ENCODE assay signal across 28 cellular contexts in the genomic region with DNA sequence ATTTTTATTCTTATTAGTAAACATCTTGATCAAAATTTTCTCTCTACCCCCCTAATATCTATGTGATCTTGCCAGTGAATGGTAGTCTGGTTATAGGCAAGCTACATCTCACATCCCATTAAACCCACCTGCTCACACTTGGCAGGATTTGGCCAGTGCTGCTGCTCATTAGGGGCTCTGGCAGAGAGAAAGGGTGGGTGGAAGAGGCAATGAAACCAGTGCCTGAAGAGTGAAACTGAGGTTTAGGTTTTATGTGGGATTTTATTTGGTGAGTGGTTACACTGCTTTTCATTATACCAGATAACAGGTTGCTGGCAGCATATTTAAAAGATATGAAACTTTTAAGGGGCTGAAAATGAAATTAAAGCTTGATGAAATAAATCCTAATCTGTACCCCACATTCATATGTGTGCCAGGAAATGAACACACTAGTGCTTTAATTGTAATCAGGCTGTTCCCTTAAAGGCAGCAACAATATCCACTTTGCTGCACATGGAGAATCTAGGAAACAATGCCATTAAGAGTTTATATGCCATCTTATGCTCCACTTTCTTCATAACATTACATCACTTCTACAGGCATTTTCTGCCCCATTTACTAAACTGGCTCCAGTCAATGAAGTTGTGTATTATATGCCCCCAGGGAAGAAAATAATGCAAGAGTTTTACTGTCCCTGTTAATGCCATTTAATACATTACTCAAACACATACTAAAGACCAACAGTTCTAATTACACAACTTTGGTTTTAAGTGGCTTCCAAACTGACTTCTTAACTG.
A peak's percentile ranks its signal among the peaks of the same experiment; 100 is the strongest.
DNase-seq lines count a peak whose midpoint lies in the region; TF ChIP-seq lines count a peak whose summit lies in the region.
"Had no signal": no experiment of that assay in that cellular context is flagged by ENCODE, and none has a peak within 500 bp of the region (broad histone marks: within the 10 kb centered on the region; RNA-seq: fewer than 3 reads in every experiment).

No MANE protein-coding gene starts in this region.

- H3K27ac ChIP-seq in 22Rv1 (peak overlapping the region; percentile 22; the same call in 1 of the 2 replicates), HEK293 (ENCODE audit: extremely low read depth, low read depth, low read length) (0 out of 2 replicates have a peak overlapping the region, but pooled peaks have one; percentile 1)
- H3K27ac ChIP-seq: A549, dorsolateral prefrontal cortex, GM23248, parathyroid adenoma, spleen, thyroid gland, VCaP had no signal

- CTCF ChIA-PET in HEK293 (lab: Yijun Ruan, JAX) = interaction anchor here (0.6 to 1.2 kb wide), 3 partner anchors 22 to 293 kb away, joined by 3 to 4 read pairs (median 3); no protein-coding TSS in a partner anchor

- POLR2A ChIA-PET in HEK293 (lab: Yijun Ruan, JAX) = no interaction called here

- H3K4me3 ChIP-seq in HEK293 (ENCODE audit: low read depth, low read length) = no peak overlapping the region
- H3K4me3 ChIP-seq: A549, dorsolateral prefrontal cortex, esophagus squamous epithelium, GM23248, spleen, stomach, thyroid gland had no signal

- no peaks in the 10 kb centered on the region for H3K9me3 ChIP-seq in HEK293 (ENCODE audit: control insufficient read depth, insufficient read depth, low read depth, low read length)
- H3K9me3 ChIP-seq: A549, esophagus squamous epithelium, spleen, stomach, thyroid gland had no signal

- H3K4me1 ChIP-seq in HEK293 (ENCODE audit: control insufficient read depth, insufficient read depth, low read length) = peaks cover 5% of the 10 kb centered on the region
- H3K4me1 ChIP-seq: A549, parathyroid adenoma, spleen had no signal

- peak; percentile 31 to 52 for DNase-seq in NCI-H446 (lab: John Stamatoyannopoulos, UW)
- DNase-seq in left kidney (ENCODE audit: low read depth, low spot score) = peak; percentile 34
- no peak for DNase-seq in NCI-H226
- DNase-seq in stimulated activated CD4-positive, alpha-beta T cell treated with anti-CD3 and anti-CD28 coated beads, Interleukin-4, amount 100 ng/mL, for 24 hours = no peak
- no peak for DNase-seq in mucosa of gallbladder (ENCODE audit: low spot score)
- DNase-seq in iPS-NIHi11 (ENCODE audit: low spot score) = no peak
- DNase-seq: activated CD4-positive, alpha-beta T cell treated with anti-CD3 and anti-CD28 coated beads for 36 hours; activated T-cell treated with anti-CD3 and anti-CD28 coated beads for 4 hours; amygdala; CD4-positive, alpha-beta T cell; dorsolateral prefrontal cortex; esophagus squamous epithelium; foreskin melanocyte; GM23248; mammary epithelial cell; NCI-H1417 treated with DMSO at 0.1 percent for 48 hours; NCI-H2029 treated with DMSO at 0.1 percent for 48 hours; right cardiac atrium; SHP77; spleen; stomach; T-helper 9 cell; thyroid gland had no signal

- H3K36me3 ChIP-seq in HEK293 (ENCODE audit: control insufficient read depth in 2 of 2, insufficient read depth in 1 of 2, low read length in 2 of 2) = no peaks in the 10 kb centered on the region
- H3K36me3 ChIP-seq: esophagus squamous epithelium, spleen, stomach, thyroid gland had no signal

- no peak for TF ChIP-seq CTCF in 22Rv1 (IDR thresholded peaks at IDR 0.05)
- TF ChIP-seq CTCF in HEK293 (tag by site-specific recombination; IDR thresholded peaks at IDR 0.05) = no peak

TF ChIP-seq in HEK293, 187 proteins besides CTCF, POLR2A, EP300 and RAD21 (continues in another document):
- no peak for TF ChIP-seq ZNF701 (tag by site-specific recombination; IDR thresholded peaks at IDR 0.05)
- peak; percentile 96 for TF ChIP-seq FEZF1 (tag by site-specific recombination; IDR thresholded peaks at IDR 0.05)
- peak; percentile 90 for TF ChIP-seq BCL11B (tag by site-specific recombination; IDR thresholded peaks at IDR 0.05; ENCODE audit: low read depth)
- TF ChIP-seq ZNF133 (tag by site-specific recombination; IDR thresholded peaks at IDR 0.05) = no peak
- peak; percentile 67; the same call in 1 of the 2 replicates for TF ChIP-seq MYNN (tag by site-specific recombination; IDR thresholded peaks at IDR 0.05; ENCODE audit: borderline replicate concordance)
- TF ChIP-seq ZNF366 (tag by site-specific recombination; conservative IDR thresholded peaks at IDR 0.05) = peak; percentile 89
- TF ChIP-seq, protein P1, sequence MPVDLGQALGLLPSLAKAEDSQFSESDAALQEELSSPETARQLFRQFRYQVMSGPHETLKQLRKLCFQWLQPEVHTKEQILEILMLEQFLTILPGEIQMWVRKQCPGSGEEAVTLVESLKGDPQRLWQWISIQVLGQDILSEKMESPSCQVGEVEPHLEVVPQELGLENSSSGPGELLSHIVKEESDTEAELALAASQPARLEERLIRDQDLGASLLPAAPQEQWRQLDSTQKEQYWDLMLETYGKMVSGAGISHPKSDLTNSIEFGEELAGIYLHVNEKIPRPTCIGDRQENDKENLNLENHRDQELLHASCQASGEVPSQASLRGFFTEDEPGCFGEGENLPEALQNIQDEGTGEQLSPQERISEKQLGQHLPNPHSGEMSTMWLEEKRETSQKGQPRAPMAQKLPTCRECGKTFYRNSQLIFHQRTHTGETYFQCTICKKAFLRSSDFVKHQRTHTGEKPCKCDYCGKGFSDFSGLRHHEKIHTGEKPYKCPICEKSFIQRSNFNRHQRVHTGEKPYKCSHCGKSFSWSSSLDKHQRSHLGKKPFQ (tag by site-specific recombination; IDR thresholded peaks at IDR 0.05) = peak; percentile 34; the same call in 1 of the 2 replicates
- TF ChIP-seq, protein P2, sequence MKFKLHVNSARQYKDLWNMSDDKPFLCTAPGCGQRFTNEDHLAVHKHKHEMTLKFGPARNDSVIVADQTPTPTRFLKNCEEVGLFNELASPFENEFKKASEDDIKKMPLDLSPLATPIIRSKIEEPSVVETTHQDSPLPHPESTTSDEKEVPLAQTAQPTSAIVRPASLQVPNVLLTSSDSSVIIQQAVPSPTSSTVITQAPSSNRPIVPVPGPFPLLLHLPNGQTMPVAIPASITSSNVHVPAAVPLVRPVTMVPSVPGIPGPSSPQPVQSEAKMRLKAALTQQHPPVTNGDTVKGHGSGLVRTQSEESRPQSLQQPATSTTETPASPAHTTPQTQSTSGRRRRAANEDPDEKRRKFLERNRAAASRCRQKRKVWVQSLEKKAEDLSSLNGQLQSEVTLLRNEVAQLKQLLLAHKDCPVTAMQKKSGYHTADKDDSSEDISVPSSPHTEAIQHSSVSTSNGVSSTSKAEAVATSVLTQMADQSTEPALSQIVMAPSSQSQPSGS (tag by site-specific recombination; IDR thresholded peaks at IDR 0.05; ENCODE audit: low read depth) = peak; percentile 90
- TF ChIP-seq ZFP69B (tag by site-specific recombination; IDR thresholded peaks at IDR 0.05) = peak; percentile 87
- peak; percentile 94 for TF ChIP-seq ZNF843 (tag by site-specific recombination; IDR thresholded peaks at IDR 0.05)
- TF ChIP-seq ZNF2 (tag by site-specific recombination; IDR thresholded peaks at IDR 0.05) = peak; percentile 91
- no peak for TF ChIP-seq ZNF548 (tag by site-specific recombination; IDR thresholded peaks at IDR 0.05)
- peak; percentile 80 for TF ChIP-seq ZNF341 (tag by site-specific recombination; IDR thresholded peaks at IDR 0.05; ENCODE audit: low read depth)
- TF ChIP-seq, protein P3, sequence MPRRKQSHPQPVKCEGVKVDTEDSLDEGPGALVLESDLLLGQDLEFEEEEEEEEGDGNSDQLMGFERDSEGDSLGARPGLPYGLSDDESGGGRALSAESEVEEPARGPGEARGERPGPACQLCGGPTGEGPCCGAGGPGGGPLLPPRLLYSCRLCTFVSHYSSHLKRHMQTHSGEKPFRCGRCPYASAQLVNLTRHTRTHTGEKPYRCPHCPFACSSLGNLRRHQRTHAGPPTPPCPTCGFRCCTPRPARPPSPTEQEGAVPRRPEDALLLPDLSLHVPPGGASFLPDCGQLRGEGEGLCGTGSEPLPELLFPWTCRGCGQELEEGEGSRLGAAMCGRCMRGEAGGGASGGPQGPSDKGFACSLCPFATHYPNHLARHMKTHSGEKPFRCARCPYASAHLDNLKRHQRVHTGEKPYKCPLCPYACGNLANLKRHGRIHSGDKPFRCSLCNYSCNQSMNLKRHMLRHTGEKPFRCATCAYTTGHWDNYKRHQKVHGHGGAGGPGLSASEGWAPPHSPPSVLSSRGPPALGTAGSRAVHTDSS (tag by site-specific recombination; IDR thresholded peaks at IDR 0.05) = no peak
- TF ChIP-seq REPIN1 (tag by site-specific recombination; IDR thresholded peaks at IDR 0.05; ENCODE audit: low read depth) = no peak
- TF ChIP-seq ZNF600 (tag by site-specific recombination; IDR thresholded peaks at IDR 0.05) = peak; percentile 20; the same call in 1 of the 2 replicates
- TF ChIP-seq ZSCAN23 (tag by site-specific recombination; IDR thresholded peaks at IDR 0.05) = 0 out of 2 replicates have a peak, but pooled peaks have one; percentile 25
- peak; percentile 48; the same call in 1 of the 2 replicates for TF ChIP-seq KLF9 (tag by site-specific recombination; IDR thresholded peaks at IDR 0.05; ENCODE audit: low read depth)
- peak; percentile 86 for TF ChIP-seq IKZF3 (tag by site-specific recombination; IDR thresholded peaks at IDR 0.05)
- TF ChIP-seq HOXD13 (CRISPR knock-in tag; IDR thresholded peaks at IDR 0.05; ENCODE audit: borderline replicate concordance) = peak; percentile 20; the same call in 1 of the 2 replicates
- no peak for TF ChIP-seq ZNF37A (tag by site-specific recombination; IDR thresholded peaks at IDR 0.05)
- peak; percentile 85 for TF ChIP-seq SCRT2 (tag by site-specific recombination; IDR thresholded peaks at IDR 0.05)
- TF ChIP-seq, protein P4, sequence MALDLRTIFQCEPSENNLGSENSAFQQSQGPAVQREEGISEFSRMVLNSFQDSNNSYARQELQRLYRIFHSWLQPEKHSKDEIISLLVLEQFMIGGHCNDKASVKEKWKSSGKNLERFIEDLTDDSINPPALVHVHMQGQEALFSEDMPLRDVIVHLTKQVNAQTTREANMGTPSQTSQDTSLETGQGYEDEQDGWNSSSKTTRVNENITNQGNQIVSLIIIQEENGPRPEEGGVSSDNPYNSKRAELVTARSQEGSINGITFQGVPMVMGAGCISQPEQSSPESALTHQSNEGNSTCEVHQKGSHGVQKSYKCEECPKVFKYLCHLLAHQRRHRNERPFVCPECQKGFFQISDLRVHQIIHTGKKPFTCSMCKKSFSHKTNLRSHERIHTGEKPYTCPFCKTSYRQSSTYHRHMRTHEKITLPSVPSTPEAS (tag by site-specific recombination; IDR thresholded peaks at IDR 0.05) = peak; percentile 52
- TF ChIP-seq ZNF48 (tag by site-specific recombination; IDR thresholded peaks at IDR 0.05) = no peak
- TF ChIP-seq ZNF626 (tag by site-specific recombination; IDR thresholded peaks at IDR 0.05) = peak; percentile 88; the same call in 1 of the 2 replicates
- TF ChIP-seq ZNF776 (tag by site-specific recombination; IDR thresholded peaks at IDR 0.05; ENCODE audit: borderline replicate concordance) = no peak

Comparison
In these comparisons a context has a peak if more than half of its experiments do, and no peak if none do; other contexts are left out.
1. DNase-seq: peak in NCI-H446 (2 of 2) and left kidney (single experiment); none in NCI-H226 (single experiment), stimulated activated CD4-positive, alpha-beta T cell treated with anti-CD3 and anti-CD28 coated beads, Interleukin-4, amount 100 ng/mL, for 24 hours (single experiment), mucosa of gallbladder (single experiment) and iPS-NIHi11 (single experiment).